Comparison of ENCODE assay signal across 2 cellular contexts in genomic region chr2:70049261-70049660, GRCh38.
TF ChIP-seq lines count a peak whose summit lies in the region.

No MANE protein-coding gene starts in this region.

TF ChIP-seq in HepG2, 621 proteins besides CTCF, POLR2A, EP300 and RAD21:
- no peak for TF ChIP-seq ZFAT (CRISPR knock-in tag; conservative IDR thresholded peaks at IDR 0.05)
- TF ChIP-seq ETV6 (CRISPR knock-in tag; conservative IDR thresholded peaks at IDR 0.05), result no peak
- TF ChIP-seq ZSCAN30 (CRISPR knock-in tag; IDR thresholded peaks at IDR 0.05), result no peak
- TF ChIP-seq HNF1A (IDR thresholded peaks at IDR 0.05; ENCODE audit: low read depth), result no peak
- no peak for TF ChIP-seq HNF1A (CRISPR knock-in tag; IDR thresholded peaks at IDR 0.05; ENCODE audit: borderline replicate concordance)

TF ChIP-seq in GM23338, 12 proteins besides CTCF, POLR2A, EP300 and RAD21:
- TF ChIP-seq STAT1 (IDR thresholded peaks at IDR 0.05; ENCODE audit: unreplicated experiment) (no peak), ZNF462 (CRISPR knock-in tag; IDR thresholded peaks at IDR 0.05) (no peak), EZH2 (IDR thresholded peaks at IDR 0.05; ENCODE audit: low read depth, unreplicated experiment) (no peak), JUNB (IDR thresholded peaks at IDR 0.05; ENCODE audit: unreplicated experiment) (no peak), ZNF331 (CRISPR knock-in tag; IDR thresholded peaks at IDR 0.05; ENCODE audit: low read depth) (no peak), REST (IDR thresholded peaks at IDR 0.05; ENCODE audit: unreplicated experiment) (no peak), CREB1 (CRISPR knock-in tag; IDR thresholded peaks at IDR 0.05; ENCODE audit: low read depth) (no peak), POLR2AphosphoS5 (IDR thresholded peaks at IDR 0.05; ENCODE audit: low read depth) (no peak), ZNF114 (CRISPR knock-in tag; IDR thresholded peaks at IDR 0.05) (no peak), EZH2phosphoT487 (IDR thresholded peaks at IDR 0.05; ENCODE audit: unreplicated experiment) (no peak), NANOG (IDR thresholded peaks at IDR 0.05; ENCODE audit: borderline replicate concordance) (no peak), ETS1 (IDR thresholded peaks at IDR 0.05) (no peak)
